Comparison of ENCODE assay signal across 1 cellular context in the genomic region with DNA sequence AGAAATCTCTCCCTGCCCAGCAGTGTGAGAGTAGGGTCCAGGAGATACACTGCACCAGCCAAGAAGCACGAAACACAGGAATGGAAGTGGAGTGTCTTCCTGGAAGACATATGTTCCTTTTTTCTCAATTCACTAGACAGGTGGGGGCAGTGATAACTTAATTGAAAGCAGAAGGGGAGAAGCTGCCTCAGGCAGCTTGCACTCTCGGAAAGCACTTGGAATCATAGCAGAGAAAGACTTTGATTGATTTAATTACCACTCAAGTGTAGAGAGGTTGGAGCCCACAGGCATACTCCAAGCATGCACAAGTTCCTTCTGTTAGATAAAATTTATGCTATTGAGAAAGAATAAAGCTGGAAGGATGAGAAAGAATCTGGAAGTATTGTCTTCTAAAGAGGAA.
TF ChIP-seq lines count a peak whose summit lies in the region.

No MANE protein-coding gene starts in this region.

TF ChIP-seq in SK-N-SH treated with all-trans-retinoic acid at 6 μM for 48 hours, 23 proteins besides CTCF, POLR2A, EP300 and RAD21 (continued from another document):
- no peak for TF ChIP-seq TOX (CRISPR knock-in tag; IDR thresholded peaks at IDR 0.05; ENCODE audit: borderline replicate concordance)
